In genomic region chr17:76793775-76794174, GRCh38 we compare ENCODE assay signal across 9 cellular contexts. TPM values are rescaled to one million over a fixed set of nuclear protein-coding genes. Genes with fewer than 3 reads are reported as not detected.
DNase-seq lines count a peak whose midpoint lies in the region; ATAC-seq and TF ChIP-seq lines count a peak whose summit lies in the region.
"Had no signal": no experiment of that assay in that cellular context is flagged by ENCODE, and none has a peak within 500 bp of the region (broad histone marks: within the 10 kb centered on the region; RNA-seq: fewer than 3 reads in every experiment).

No MANE protein-coding gene starts in this region.

- POLR2A ChIA-PET in CD8-positive, alpha-beta T cell (lab: Charles Lee), result no interaction called here

- no peaks in the 10 kb centered on the region for H3K9me2 ChIP-seq in DOHH2 (replicated peaks; ENCODE audit: control insufficient read depth, low read length)

- TF ChIP-seq CTCF in DOHH2 (IDR thresholded peaks at IDR 0.05; ENCODE audit: low read depth, low read length, poor library complexity, severe bottlenecking) (peak; percentile 58), foreskin keratinocyte (conservative IDR thresholded peaks at IDR 0.05) (peak; percentile 70), uterus (IDR thresholded peaks at IDR 0.05) (no peak), body of pancreas (IDR thresholded peaks at IDR 0.05) (no peak)
- TF ChIP-seq CTCF in CD8-positive, alpha-beta T cell (IDR thresholded peaks at IDR 0.05), result no peak

- 82 to 94% methylated on average over 4 of the region's 4 CpGs for whole genome bisulfite sequencing in body of pancreas, 2 donors

- H3K4me1 ChIP-seq in DOHH2 (ENCODE audit: control insufficient read depth, low read length) (peaks cover 19% of the 10 kb centered on the region), foreskin keratinocyte (peaks cover 4% of the 10 kb centered on the region), uterus (peaks cover 0 to 5% of the 10 kb centered on the region in 2 donors), body of pancreas (peaks cover 13% of the 10 kb centered on the region)
- H3K4me1 ChIP-seq in CD8-positive, alpha-beta T cell (ENCODE audit: insufficient read depth, low read length), result peaks cover 11% of the 10 kb centered on the region

- no peaks in the 10 kb centered on the region for H4K20me1 ChIP-seq in DOHH2 (ENCODE audit: control insufficient read depth, insufficient read depth, low read depth, low read length)

- DNase-seq in RPMI7951 (ENCODE audit: low read depth) (peak; percentile 56), foreskin keratinocyte (no peak), uterus (no peak), body of pancreas (no peak)
- DNase-seq in CD8-positive, alpha-beta T cell, result no peak
- DNase-seq in effector CD8-positive, alpha-beta T cell (lab: John Stamatoyannopoulos, UW), result no peak

- no peak overlapping the region for H3K4me2 ChIP-seq in DOHH2 (ENCODE audit: low read length)

- H3K27ac Mint-ChIP-seq in CD8-positive, alpha-beta T cell, result no peak overlapping the region
- H3K27ac Mint-ChIP-seq: activated T-helper 2 cell treated with anti-CD3 and anti-CD28 coated beads, Interferon-gamma antibody, Interleukin-2, Interleukin-4, amounts not matched to agents 10 μg/mL and 5 μg/mL and 100 μg/mL, durations not matched to agents 14 hours and 24 hours and 36 hours had no signal

- TF ChIP-seq RAD21 in Ishikawa (IDR thresholded peaks at IDR 0.05; ENCODE audit: low read depth), result peak; percentile 59

- no peak for ATAC-seq in foreskin keratinocyte
- no peak for ATAC-seq in CD8-positive, alpha-beta T cell
- no peak for ATAC-seq in body of pancreas

- H3F3A ChIP-seq in DOHH2 (ENCODE audit: control insufficient read depth, insufficient read depth), result peaks cover 6% of the 10 kb centered on the region

- no peaks in the 10 kb centered on the region for H3K9me3 Mint-ChIP-seq in CD8-positive, alpha-beta T cell
- H3K9me3 Mint-ChIP-seq: activated T-helper 2 cell treated with anti-CD3 and anti-CD28 coated beads, Interferon-gamma antibody, Interleukin-2, Interleukin-4, amounts not matched to agents 10 μg/mL and 5 μg/mL and 100 μg/mL, durations not matched to agents 14 hours and 24 hours and 36 hours had no signal

- H3K36me3 ChIP-seq in DOHH2 (ENCODE audit: control insufficient read depth, low read length) (no peaks in the 10 kb centered on the region), uterus (no peaks in the 10 kb centered on the region), body of pancreas (replicated peaks in 1 of 2; ENCODE audit: insufficient read depth in 1 of 2, low read depth in 2 of 2) (no peaks in the 10 kb centered on the region)
- H3K36me3 ChIP-seq in CD8-positive, alpha-beta T cell (ENCODE audit: insufficient read depth, low read length), result no peaks in the 10 kb centered on the region

- no peaks in the 10 kb centered on the region for H3K36me3 Mint-ChIP-seq in CD8-positive, alpha-beta T cell

- H3K27ac ChIP-seq in DOHH2 (ENCODE audit: low read depth, low read length) (no peak overlapping the region), foreskin keratinocyte (no peak overlapping the region), uterus (no peak overlapping the region), body of pancreas (no peak overlapping the region)
- no peak overlapping the region for H3K27ac ChIP-seq in CD8-positive, alpha-beta T cell (ENCODE audit: low read depth, low read length)

- TF ChIP-seq POLR2A in uterus (IDR thresholded peaks at IDR 0.05) (no peak), body of pancreas (IDR thresholded peaks at IDR 0.05) (no peak)

- no peaks in the 10 kb centered on the region for H3K79me2 ChIP-seq in DOHH2 (ENCODE audit: control insufficient read depth, low read length)

- peaks cover 11% of the 10 kb centered on the region for H3K4me1 Mint-ChIP-seq in CD8-positive, alpha-beta T cell (ENCODE audit: low read depth)

- no peaks in the 10 kb centered on the region for H3K27me3 ChIP-seq in DOHH2 (ENCODE audit: control insufficient read depth, low read length)
- H3K27me3 ChIP-seq in foreskin keratinocyte, result no peaks in the 10 kb centered on the region
- no peaks in the 10 kb centered on the region for H3K27me3 ChIP-seq in uterus
- H3K27me3 ChIP-seq in CD8-positive, alpha-beta T cell (ENCODE audit: insufficient read depth, low read length), result no peaks in the 10 kb centered on the region
- no peaks in the 10 kb centered on the region for H3K27me3 ChIP-seq in body of pancreas

- no peak overlapping the region for H3K4me3 ChIP-seq in DOHH2 (ENCODE audit: low read length)
- no peak overlapping the region for H3K4me3 ChIP-seq in uterus
- no peak overlapping the region for H3K4me3 ChIP-seq in CD8-positive, alpha-beta T cell (ENCODE audit: low read depth, low read length)
- no peak overlapping the region for H3K4me3 ChIP-seq in body of pancreas

- H3K9me3 ChIP-seq in DOHH2 (ENCODE audit: control insufficient read depth, insufficient read depth, low read length), result no peaks in the 10 kb centered on the region
- no peaks in the 10 kb centered on the region for H3K9me3 ChIP-seq in uterus
- H3K9me3 ChIP-seq in CD8-positive, alpha-beta T cell (ENCODE audit: low read length), result no peaks in the 10 kb centered on the region
- no peaks in the 10 kb centered on the region for H3K9me3 ChIP-seq in body of pancreas

- intact Hi-C loops in uterus (cut with DNase I; ENCODE audit: low total_unique reads) (no loop called here), body of pancreas (cut with DNase I) (no loop called here)
- intact Hi-C loops in CD8-positive, alpha-beta T cell (cut with DNase I, micrococcal nuclease), result no loop called here

- no peak overlapping the region for H3K4me3 Mint-ChIP-seq in CD8-positive, alpha-beta T cell

- no peak for TF ChIP-seq EP300 in Ishikawa (IDR thresholded peaks at IDR 0.05; ENCODE audit: borderline replicate concordance)

- no peaks in the 10 kb centered on the region for H3K27me3 Mint-ChIP-seq in CD8-positive, alpha-beta T cell (ENCODE audit: low read depth)

- CTCF ChIA-PET in CD8-positive, alpha-beta T cell (lab: Charles Lee), result interaction anchor here (0.6 kb wide), 1 partner anchor 395 kb away, joined by 3 read pairs; no protein-coding TSS in a partner anchor

TF ChIP-seq in Ishikawa, 13 proteins besides CTCF, POLR2A, EP300 and RAD21:
- TF ChIP-seq TEAD4 (IDR thresholded peaks at IDR 0.05) (no peak), REST (IDR thresholded peaks at IDR 0.05; ENCODE audit: low read depth) (no peak), YY1 (IDR thresholded peaks at IDR 0.05; ENCODE audit: low read depth) (no peak), NFIC (IDR thresholded peaks at IDR 0.05) (no peak), USF1 (IDR thresholded peaks at IDR 0.05) (no peak), ZBTB7A (IDR thresholded peaks at IDR 0.05; ENCODE audit: low read depth) (no peak), CREB1 (IDR thresholded peaks at IDR 0.05; ENCODE audit: low read depth) (no peak), MAX (IDR thresholded peaks at IDR 0.05) (no peak)
TF ChIP-seq in Ishikawa: peak in this region for 0.

RNA-seq across cellular contexts. Expression of gene MFSD11, which starts 55.9 kb away (rescaled TPM):
- 23.0 and 23.4 TPM in 2 replicates for total RNA-seq in RPMI7951 (2014; rRNA removed; shearing (Covaris generic))
- total RNA-seq in foreskin keratinocyte (13.8 and 16.3 TPM in 2 replicates), uterus (10 to 100 TPM; 32.0 to 69.2 (median 45.2) TPM), body of pancreas (10 to 100 TPM in 1 of 2 donors, 1 to 10 TPM in 1; 7.6 to 16.6 TPM)
- 9.1 and 10.1 TPM in 2 replicates for polyA plus RNA-seq in foreskin keratinocyte
- total RNA-seq in CD8-positive, alpha-beta T cell, result 10 to 100 TPM; 28.6 to 34.4 TPM

RNA-seq across cellular contexts. Expression of gene SRSF2, which starts 56.6 kb away (rescaled TPM):
- total RNA-seq in RPMI7951 (2014; rRNA removed; shearing (Covaris generic)), result 232 and 251 TPM in 2 replicates
- total RNA-seq in foreskin keratinocyte, result 280 and 282 TPM in 2 replicates
- polyA plus RNA-seq in foreskin keratinocyte, result 228 and 247 TPM in 2 replicates
- 100 to 1,000 TPM; 127 to 753 (median 167) TPM for total RNA-seq in uterus
- total RNA-seq in CD8-positive, alpha-beta T cell, result 100 to 1,000 TPM; 621 to 637 TPM
- total RNA-seq in body of pancreas, result 100 to 1,000 TPM; 258 to 301 TPM

Comparison
In these comparisons a context has a peak if more than half of its experiments do, and no peak if none do; other contexts are left out.
1. CTCF ChIP-seq: peak in DOHH2 (single experiment) and foreskin keratinocyte (single experiment); none in uterus (0 of 4), CD8-positive, alpha-beta T cell (single experiment) and body of pancreas (0 of 7).